1 cellular context compared by ENCODE assay signal in genomic region chr4:16496501-16496900, GRCh38.
TF ChIP-seq lines count a peak whose summit lies in the region.

No MANE protein-coding gene starts in this region.

TF ChIP-seq in HepG2, 621 proteins besides CTCF, POLR2A, EP300 and RAD21:
- TF ChIP-seq ZBTB7A (CRISPR knock-in tag; IDR thresholded peaks at IDR 0.05) (no peak), HMG20A (CRISPR knock-in tag; IDR thresholded peaks at IDR 0.05; ENCODE audit: borderline replicate concordance) (no peak), BORCS8-MEF2B (CRISPR knock-in tag; IDR thresholded peaks at IDR 0.05) (no peak), ZNF124 (CRISPR knock-in tag; IDR thresholded peaks at IDR 0.05) (no peak), FOXA3 (CRISPR knock-in tag; IDR thresholded peaks at IDR 0.05) (no peak), HNRNPUL1 (IDR thresholded peaks at IDR 0.05; ENCODE audit: low read depth, low read length) (no peak), HMG20B (CRISPR knock-in tag; conservative IDR thresholded peaks at IDR 0.05) (no peak), MBD4 (IDR thresholded peaks at IDR 0.05; ENCODE audit: borderline replicate concordance, low read length) (no peak), MYC (CRISPR knock-in tag; IDR thresholded peaks at IDR 0.05; ENCODE audit: borderline replicate concordance) (no peak), IRF2 (CRISPR knock-in tag; IDR thresholded peaks at IDR 0.05) (no peak), ZNF234 (CRISPR knock-in tag; conservative IDR thresholded peaks at IDR 0.05) (no peak), SSRP1 (CRISPR knock-in tag; IDR thresholded peaks at IDR 0.05) (no peak), PHF21A (CRISPR knock-in tag; IDR thresholded peaks at IDR 0.05) (no peak), ZKSCAN1 (IDR thresholded peaks at IDR 0.05; ENCODE audit: low read length) (no peak), MLLT10 (CRISPR knock-in tag; IDR thresholded peaks at IDR 0.05) (no peak), XRCC5 (optimal IDR thresholded peaks at IDR 0.05; ENCODE audit: low read length) (no peak), EEA1 (CRISPR knock-in tag; IDR thresholded peaks at IDR 0.05; ENCODE audit: borderline replicate concordance) (no peak), ZNF431 (CRISPR knock-in tag; IDR thresholded peaks at IDR 0.05; ENCODE audit: borderline replicate concordance, low read depth) (no peak)
- TF ChIP-seq, protein P1, sequence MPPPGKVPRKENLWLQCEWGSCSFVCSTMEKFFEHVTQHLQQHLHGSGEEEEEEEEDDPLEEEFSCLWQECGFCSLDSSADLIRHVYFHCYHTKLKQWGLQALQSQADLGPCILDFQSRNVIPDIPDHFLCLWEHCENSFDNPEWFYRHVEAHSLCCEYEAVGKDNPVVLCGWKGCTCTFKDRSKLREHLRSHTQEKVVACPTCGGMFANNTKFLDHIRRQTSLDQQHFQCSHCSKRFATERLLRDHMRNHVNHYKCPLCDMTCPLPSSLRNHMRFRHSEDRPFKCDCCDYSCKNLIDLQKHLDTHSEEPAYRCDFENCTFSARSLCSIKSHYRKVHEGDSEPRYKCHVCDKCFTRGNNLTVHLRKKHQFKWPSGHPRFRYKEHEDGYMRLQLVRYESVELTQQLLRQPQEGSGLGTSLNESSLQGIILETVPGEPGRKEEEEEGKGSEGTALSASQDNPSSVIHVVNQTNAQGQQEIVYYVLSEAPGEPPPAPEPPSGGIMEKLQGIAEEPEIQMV (CRISPR knock-in tag; IDR thresholded peaks at IDR 0.05; ENCODE audit: low read depth): no peak
